Comparison of ENCODE assay signal across 17 cellular contexts in the genomic region with DNA sequence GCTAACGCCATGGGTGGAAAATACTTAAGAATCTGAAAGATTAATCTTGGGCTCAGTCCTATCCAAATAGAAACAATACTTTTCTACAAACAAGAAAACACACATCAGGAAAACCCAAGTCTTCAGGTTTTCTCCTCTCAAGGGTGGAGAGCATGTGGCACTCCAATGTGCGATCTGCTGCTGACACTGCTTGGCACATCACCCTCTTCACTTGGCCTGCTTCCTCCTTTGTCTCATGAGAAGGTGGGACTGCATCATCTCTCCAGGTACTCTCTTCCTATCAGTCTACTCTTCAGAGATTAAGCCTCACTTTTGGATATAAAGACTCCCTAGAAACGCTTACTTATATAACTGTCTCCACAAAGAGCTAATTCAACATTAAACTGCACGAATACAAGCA. TPM values are rescaled to one million over a fixed set of nuclear protein-coding genes. Genes with fewer than 3 reads are reported as not detected.
DNase-seq lines count a peak whose midpoint lies in the region; ATAC-seq and TF ChIP-seq lines count a peak whose summit lies in the region.
"Had no signal": no experiment of that assay in that cellular context is flagged by ENCODE, and none has a peak within 500 bp of the region (broad histone marks: within the 10 kb centered on the region; RNA-seq: fewer than 3 reads in every experiment).

No MANE protein-coding gene starts in this region.

- TF ChIP-seq CTCF in left ventricle myocardium inferior (IDR thresholded peaks at IDR 0.05; ENCODE audit: borderline replicate concordance) (no peak), esophagus muscularis mucosa (IDR thresholded peaks at IDR 0.05) (no peak)

- no peak overlapping the region for H3K27ac ChIP-seq in left ventricle myocardium inferior (replicated peaks)
- H3K27ac ChIP-seq in esophagus muscularis mucosa (replicated peaks in 1 of 4), result no peak overlapping the region
- H3K27ac ChIP-seq: C4-2B, SK-N-MC had no signal

- TF ChIP-seq EP300 in esophagus muscularis mucosa (IDR thresholded peaks at IDR 0.05), result no peak

- intact Hi-C loops in left ventricle myocardium superior (cut with micrococcal nuclease), result no loop called here
- intact Hi-C loops in left ventricle myocardium inferior (cut with micrococcal nuclease), result no loop called here
- intact Hi-C loops in esophagus muscularis mucosa (cut with DNase I), result no loop called here

- peaks cover 40% of the 10 kb centered on the region for H3K4me1 ChIP-seq in left ventricle myocardium inferior
- H3K4me1 ChIP-seq in esophagus muscularis mucosa, result peaks cover 14 to 33% (median 18%) of the 10 kb centered on the region in 4 donors

- no peak overlapping the region for H3K4me3 Mint-ChIP-seq in T-helper 17 cell

- no peak for TF ChIP-seq POLR2A in esophagus muscularis mucosa (IDR thresholded peaks at IDR 0.05; ENCODE audit: low read depth)

- H3K27me3 Mint-ChIP-seq in T-helper 17 cell, result no peaks in the 10 kb centered on the region

- H3K9me3 ChIP-seq in left ventricle myocardium inferior (replicated peaks) (no peaks in the 10 kb centered on the region), T-helper 17 cell (ENCODE audit: control insufficient read depth, low read length, poor library complexity, severe bottlenecking) (no peaks in the 10 kb centered on the region), esophagus muscularis mucosa (no peaks in the 10 kb centered on the region)
- H3K9me3 ChIP-seq: HAP-1 had no signal

- H3K27me3 ChIP-seq in left ventricle myocardium inferior (ENCODE audit: low read depth) (no peaks in the 10 kb centered on the region), esophagus muscularis mucosa (no peaks in the 10 kb centered on the region)

- DNase-seq in left ventricle myocardium superior (no peak), left ventricle myocardium inferior (no peak), T-helper 17 cell (no peak), esophagus muscularis mucosa (ENCODE audit: extremely low spot score) (peak; percentile 42), NCI-H128 (lab: John Stamatoyannopoulos, UW; ENCODE audit: unreplicated experiment) (no peak)
- DNase-seq: COR-L47; MV-4-11; NCI-H1417 treated with DMSO at 0.1 percent for 48 hours; NCI-H1930; NCI-H526 treated with DMSO at 0.1 percent for 48 hours; NK-92 treated with Interleukin-12 subunit alpha and Interleukin-12 subunit beta, amount 100 ng/mL, for 24 hours had no signal

- H3K27ac Mint-ChIP-seq in T-helper 17 cell, result peak overlapping the region; percentile 89

- peaks cover 50% of the 10 kb centered on the region for H3K4me1 Mint-ChIP-seq in T-helper 17 cell

- no peaks in the 10 kb centered on the region for H3K36me3 ChIP-seq in left ventricle myocardium inferior
- peaks cover 0 to 3% (median 0%) of the 10 kb centered on the region in 4 donors for H3K36me3 ChIP-seq in esophagus muscularis mucosa

- H3K4me3 ChIP-seq in left ventricle myocardium inferior (no peak overlapping the region), esophagus muscularis mucosa (no peak overlapping the region)
- H3K4me3 ChIP-seq: HAP-1, K562, SK-N-MC had no signal

- no peaks in the 10 kb centered on the region for H3K36me3 Mint-ChIP-seq in T-helper 17 cell (ENCODE audit: low read depth)

- 60% methylated on average over 4 of the region's 4 CpGs for WGBS in esophagus muscularis mucosa

- ATAC-seq in left ventricle myocardium superior, result peak; percentile 40
- ATAC-seq in T-helper 17 cell, result no peak
- no peak for ATAC-seq in GM19324 (IDR thresholded peaks at IDR 0.05; ENCODE audit: low FRiP score, unreplicated experiment)
- ATAC-seq in HG02571 (IDR thresholded peaks at IDR 0.05; ENCODE audit: unreplicated experiment), result no peak
- ATAC-seq: K562 had no signal

RNA-seq across cellular contexts. Expression of gene HDLBP, which starts 26.4 kb away (rescaled TPM):
- total RNA-seq in left ventricle myocardium superior, result 420 TPM
- total RNA-seq in left ventricle myocardium inferior, result 365 TPM
- total RNA-seq in T-helper 17 cell, result 100 to 1,000 TPM; 136 to 175 TPM
- total RNA-seq in esophagus muscularis mucosa, result 100 to 1,000 TPM; 263 to 479 (median 304) TPM

RNA-seq across cellular contexts. Expression of gene SEPTIN2, which starts 26.7 kb away (rescaled TPM):
- total RNA-seq in left ventricle myocardium superior, result 139 TPM
- total RNA-seq in left ventricle myocardium inferior, result 187 TPM
- 100 to 1,000 TPM; 190 to 216 TPM for total RNA-seq in T-helper 17 cell
- 100 to 1,000 TPM; 272 to 335 (median 284) TPM for total RNA-seq in esophagus muscularis mucosa
